In genomic region chr19:16197188-16197621, GRCh38 we compare ENCODE assay signal across 8 cellular contexts. TPM values are rescaled to one million over a fixed set of nuclear protein-coding genes. Genes with fewer than 3 reads are reported as not detected.
DNase-seq lines count a peak whose midpoint lies in the region; ATAC-seq and TF ChIP-seq lines count a peak whose summit lies in the region.

No MANE protein-coding gene starts in this region.

- H3K4me1 Mint-ChIP-seq in T-helper 1 cell treated with Interleukin-12 subunit alpha and Interleukin-12 subunit beta and Interleukin-4 antibody, amounts not matched to agents 30 μg/mL and 1 μg/mL, for 36 hours (ENCODE audit: low read depth): peaks cover 31% of the 10 kb centered on the region

- peak overlapping the region; percentile 100 for H2AFZ ChIP-seq in parathyroid adenoma

- no peaks in the 10 kb centered on the region for H3K9me3 Mint-ChIP-seq in T-helper 1 cell treated with Interleukin-12 subunit alpha and Interleukin-12 subunit beta and Interleukin-4 antibody, amounts not matched to agents 30 μg/mL and 1 μg/mL, for 36 hours

- H3K79me2 ChIP-seq in parathyroid adenoma: peaks cover 13% of the 10 kb centered on the region

- H3K4me1 ChIP-seq in SJSA1 (replicated peaks) (peaks cover 21% of the 10 kb centered on the region), parathyroid adenoma (peaks cover 14% of the 10 kb centered on the region)

- no peak for DNase-seq in T-helper 1 cell
- DNase-seq in SJSA1 (ENCODE audit: low read depth in 1 of 2, low spot score in 2 of 2): no peak
- no peak for DNase-seq in epithelial cell of proximal tubule (ENCODE audit: low read depth)

- no peaks in the 10 kb centered on the region for H3K27me3 Mint-ChIP-seq in T-helper 1 cell treated with Interleukin-12 subunit alpha and Interleukin-12 subunit beta and Interleukin-4 antibody, amounts not matched to agents 30 μg/mL and 1 μg/mL, for 36 hours (ENCODE audit: low read depth)

- no peak for TF ChIP-seq CTCF in epithelial cell of proximal tubule (conservative IDR thresholded peaks at IDR 0.05; ENCODE audit: low read depth, low read length)
- TF ChIP-seq CTCF in parathyroid adenoma (IDR thresholded peaks at IDR 0.05): no peak

- no peaks in the 10 kb centered on the region for H3K27me3 ChIP-seq in SJSA1 (replicated peaks)
- H3K27me3 ChIP-seq in parathyroid adenoma (ENCODE audit: control insufficient read depth, insufficient read depth, low read length): no peaks in the 10 kb centered on the region

- H3K36me3 ChIP-seq in SJSA1 (peaks cover 31% of the 10 kb centered on the region), parathyroid adenoma (ENCODE audit: control insufficient read depth, insufficient read depth, low read length) (no peaks in the 10 kb centered on the region)

- peak overlapping the region; percentile 93 for H3K27ac Mint-ChIP-seq in T-helper 1 cell treated with Interleukin-12 subunit alpha and Interleukin-12 subunit beta and Interleukin-4 antibody, amounts not matched to agents 30 μg/mL and 1 μg/mL, for 36 hours

- H3K4me3 ChIP-seq in SJSA1 (peak overlapping the region; percentile 77), epithelial cell of proximal tubule (ENCODE audit: low read depth, low read length) (peak overlapping the region; percentile 94), parathyroid adenoma (ENCODE audit: low read depth, low read length) (peak overlapping the region; percentile 96)

- no peaks in the 10 kb centered on the region for H3K9me3 ChIP-seq in SJSA1 (replicated peaks)
- no peaks in the 10 kb centered on the region for H3K9me3 ChIP-seq in parathyroid adenoma (ENCODE audit: control insufficient read depth, low read length)

- peaks cover 22% of the 10 kb centered on the region for H3K36me3 Mint-ChIP-seq in T-helper 1 cell treated with Interleukin-12 subunit alpha and Interleukin-12 subunit beta and Interleukin-4 antibody, amounts not matched to agents 30 μg/mL and 1 μg/mL, for 36 hours (ENCODE audit: low read depth)

- peak overlapping the region; percentile 92 for H3K4me3 Mint-ChIP-seq in T-helper 1 cell treated with Interleukin-12 subunit alpha and Interleukin-12 subunit beta and Interleukin-4 antibody, amounts not matched to agents 30 μg/mL and 1 μg/mL, for 36 hours

- no peak overlapping the region for H3K9ac ChIP-seq in parathyroid adenoma

- peak overlapping the region; percentile 89 for H3K4me2 ChIP-seq in parathyroid adenoma (ENCODE audit: low read length)

- ATAC-seq in HG02870 (IDR thresholded peaks at IDR 0.05; ENCODE audit: unreplicated experiment): no peak
- ATAC-seq in GM18873 (IDR thresholded peaks at IDR 0.05; ENCODE audit: low FRiP score, unreplicated experiment): no peak
- ATAC-seq in HG03039 (IDR thresholded peaks at IDR 0.05; ENCODE audit: unreplicated experiment): no peak

- H3K27ac ChIP-seq in SJSA1 (peak overlapping the region; percentile 69), parathyroid adenoma (peak overlapping the region; percentile 43)

RNA-seq across cellular contexts. Expression of gene AP1M1, which starts 0.5 kb away (rescaled TPM):
- total RNA-seq in SJSA1 (2014; rRNA removed; shearing (Covaris generic)): 65.6 and 103 TPM in 2 replicates
- 105 and 126 TPM in 2 replicates for total RNA-seq in epithelial cell of proximal tubule

RNA-seq across cellular contexts. Expression of gene FAM32A, which starts 12.0 kb away (rescaled TPM):
- total RNA-seq in SJSA1 (2014; rRNA removed; shearing (Covaris generic)): 133 and 162 TPM in 2 replicates
- total RNA-seq in epithelial cell of proximal tubule: 113 and 119 TPM in 2 replicates

RNA-seq across cellular contexts. Expression of gene CIB3, which starts 23.9 kb away (rescaled TPM):
- total RNA-seq in SJSA1 (2014; rRNA removed; shearing (Covaris generic)): not detected in 2 replicates
- total RNA-seq in epithelial cell of proximal tubule: not detected in 2 replicates

RNA-seq across cellular contexts. Expression of gene HSH2D, which starts 53.7 kb away (rescaled TPM):
- not detected in 2 replicates for total RNA-seq in SJSA1 (2014; rRNA removed; shearing (Covaris generic))
- 0.92 and 1.8 TPM in 2 replicates for total RNA-seq in epithelial cell of proximal tubule
